Comparison of ENCODE assay signal across 8 cellular contexts in the genomic region with DNA sequence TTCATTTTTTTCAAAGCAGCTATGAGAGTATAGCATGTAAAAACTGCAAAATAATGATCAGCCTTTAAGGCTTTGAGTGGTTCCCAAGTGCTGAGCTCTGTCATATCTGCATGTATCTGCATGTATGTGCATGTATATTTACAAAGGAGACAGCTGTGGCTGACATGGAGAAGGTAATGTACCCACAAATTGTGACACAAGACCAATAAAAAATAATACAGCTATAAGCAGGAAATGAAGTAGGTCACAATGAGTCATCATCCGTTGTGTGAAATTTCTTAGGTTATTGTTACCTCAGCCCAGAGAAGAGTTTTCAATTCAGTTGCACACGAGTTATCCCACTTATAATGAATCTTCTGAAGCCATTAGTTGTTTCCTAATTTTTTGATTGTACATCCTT.
DNase-seq lines count a peak whose midpoint lies in the region; ATAC-seq and TF ChIP-seq lines count a peak whose summit lies in the region.

No MANE protein-coding gene starts in this region.

- no peak overlapping the region for H3K4me3 ChIP-seq in heart left ventricle

- peaks cover 0 to 88% (median 5%) of the 10 kb centered on the region in 12 donors for H3K4me1 ChIP-seq in heart left ventricle

- H3K27me3 ChIP-seq in heart left ventricle: no peaks in the 10 kb centered on the region

- no peak for TF ChIP-seq CTCF in heart left ventricle (IDR thresholded peaks at IDR 0.05)

- H3K9me3 ChIP-seq in heart left ventricle: no peaks in the 10 kb centered on the region

- peak; percentile 51 for ATAC-seq in HG03159 (IDR thresholded peaks at IDR 0.05; ENCODE audit: unreplicated experiment)
- ATAC-seq in heart left ventricle: peak; percentile 26 to 64 (median 58)

- 49 to 70% (median 63%) methylated on average over 2 of the region's 2 CpGs for WGBS in heart left ventricle, 4 donors

- DNase-seq in DMS 273 (lab: John Stamatoyannopoulos, UW; ENCODE audit: unreplicated experiment) (peak; percentile 74), T-helper 1 cell (peak in 4 of 5 donors; percentile 17 to 86 (median 26)), heart left ventricle (no peak), NCI-H1930 (lab: John Stamatoyannopoulos, UW) (no peak), NCI-H1417 (lab: John Stamatoyannopoulos, UW) (no peak), COR-L47 (lab: John Stamatoyannopoulos, UW) (no peak)
- DNase-seq in stimulated activated CD4-positive, alpha-beta T cell treated with anti-CD3 and anti-CD28 coated beads, Interleukin-4, amount 100 ng/mL, for 1 hour: no peak

- peak overlapping the region in 8 of 12 donors; percentile 1 to 81 (median 14) for H3K27ac ChIP-seq in heart left ventricle

- no peak for TF ChIP-seq POLR2A in heart left ventricle (IDR thresholded peaks at IDR 0.05)

- intact Hi-C loops in heart left ventricle (cut with DNase I): no loop called here

- H3K36me3 ChIP-seq in heart left ventricle: no peaks in the 10 kb centered on the region

Comparison
In these comparisons a context has a peak if more than half of its experiments do, and no peak if none do; other contexts are left out.
1. DNase-seq: peak in DMS 273 (single experiment) and T-helper 1 cell (4 of 5); none in heart left ventricle (0 of 5), NCI-H1930 (0 of 2), NCI-H1417 (0 of 3), stimulated activated CD4-positive, alpha-beta T cell treated with anti-CD3 and anti-CD28 coated beads, Interleukin-4, amount 100 ng/mL, for 1 hour (single experiment) and COR-L47 (single experiment).